Comparison of ENCODE assay signal across 1 cellular context in the genomic region with DNA sequence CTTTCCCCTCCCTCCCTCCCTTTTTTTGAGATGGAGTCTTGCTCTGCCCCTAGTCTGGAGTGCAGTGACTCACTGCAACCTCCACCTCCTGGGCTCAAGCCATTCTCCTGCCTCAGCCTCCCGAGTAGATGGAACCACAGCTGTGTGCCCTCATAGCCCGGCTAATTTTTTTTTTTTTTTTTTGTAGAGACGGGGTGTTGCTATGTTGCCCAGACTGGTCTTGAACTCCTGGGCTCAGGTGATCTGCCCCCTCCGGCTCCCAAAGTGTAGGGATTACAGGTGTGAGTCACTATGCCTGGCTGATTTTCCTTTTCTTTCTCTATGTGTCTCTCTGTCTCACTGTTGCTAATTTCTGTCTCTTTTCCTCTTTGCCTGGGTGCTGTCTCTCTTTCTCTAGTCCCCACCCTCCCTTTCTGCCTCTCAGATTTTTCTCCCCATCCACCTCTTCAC.
TF ChIP-seq lines count a peak whose summit lies in the region.

No MANE protein-coding gene starts in this region.

TF ChIP-seq in HepG2, 621 proteins besides CTCF, POLR2A, EP300 and RAD21 (continued from another document):
- TF ChIP-seq, protein P1, sequence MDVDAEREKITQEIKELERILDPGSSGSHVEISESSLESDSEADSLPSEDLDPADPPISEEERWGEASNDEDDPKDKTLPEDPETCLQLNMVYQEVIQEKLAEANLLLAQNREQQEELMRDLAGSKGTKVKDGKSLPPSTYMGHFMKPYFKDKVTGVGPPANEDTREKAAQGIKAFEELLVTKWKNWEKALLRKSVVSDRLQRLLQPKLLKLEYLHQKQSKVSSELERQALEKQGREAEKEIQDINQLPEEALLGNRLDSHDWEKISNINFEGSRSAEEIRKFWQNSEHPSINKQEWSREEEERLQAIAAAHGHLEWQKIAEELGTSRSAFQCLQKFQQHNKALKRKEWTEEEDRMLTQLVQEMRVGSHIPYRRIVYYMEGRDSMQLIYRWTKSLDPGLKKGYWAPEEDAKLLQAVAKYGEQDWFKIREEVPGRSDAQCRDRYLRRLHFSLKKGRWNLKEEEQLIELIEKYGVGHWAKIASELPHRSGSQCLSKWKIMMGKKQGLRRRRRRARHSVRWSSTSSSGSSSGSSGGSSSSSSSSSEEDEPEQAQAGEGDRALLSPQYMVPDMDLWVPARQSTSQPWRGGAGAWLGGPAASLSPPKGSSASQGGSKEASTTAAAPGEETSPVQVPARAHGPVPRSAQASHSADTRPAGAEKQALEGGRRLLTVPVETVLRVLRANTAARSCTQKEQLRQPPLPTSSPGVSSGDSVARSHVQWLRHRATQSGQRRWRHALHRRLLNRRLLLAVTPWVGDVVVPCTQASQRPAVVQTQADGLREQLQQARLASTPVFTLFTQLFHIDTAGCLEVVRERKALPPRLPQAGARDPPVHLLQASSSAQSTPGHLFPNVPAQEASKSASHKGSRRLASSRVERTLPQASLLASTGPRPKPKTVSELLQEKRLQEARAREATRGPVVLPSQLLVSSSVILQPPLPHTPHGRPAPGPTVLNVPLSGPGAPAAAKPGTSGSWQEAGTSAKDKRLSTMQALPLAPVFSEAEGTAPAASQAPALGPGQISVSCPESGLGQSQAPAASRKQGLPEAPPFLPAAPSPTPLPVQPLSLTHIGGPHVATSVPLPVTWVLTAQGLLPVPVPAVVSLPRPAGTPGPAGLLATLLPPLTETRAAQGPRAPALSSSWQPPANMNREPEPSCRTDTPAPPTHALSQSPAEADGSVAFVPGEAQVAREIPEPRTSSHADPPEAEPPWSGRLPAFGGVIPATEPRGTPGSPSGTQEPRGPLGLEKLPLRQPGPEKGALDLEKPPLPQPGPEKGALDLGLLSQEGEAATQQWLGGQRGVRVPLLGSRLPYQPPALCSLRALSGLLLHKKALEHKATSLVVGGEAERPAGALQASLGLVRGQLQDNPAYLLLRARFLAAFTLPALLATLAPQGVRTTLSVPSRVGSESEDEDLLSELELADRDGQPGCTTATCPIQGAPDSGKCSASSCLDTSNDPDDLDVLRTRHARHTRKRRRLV (CRISPR knock-in tag; IDR thresholded peaks at IDR 0.05): 0 out of 2 replicates have a peak, but pooled peaks have one; percentile 14
- TF ChIP-seq NFRKB (IDR thresholded peaks at IDR 0.05) (no peak), HDAC1 (CRISPR knock-in tag; IDR thresholded peaks at IDR 0.05) (0 out of 2 replicates have a peak, but pooled peaks have one; percentile 11), HOXA3 (CRISPR knock-in tag; IDR thresholded peaks at IDR 0.05) (no peak), KDM3A (CRISPR knock-in tag; IDR thresholded peaks at IDR 0.05; ENCODE audit: low read depth) (no peak), FOXA1 (IDR thresholded peaks at IDR 0.05) (0 out of 2 replicates have a peak, but pooled peaks have one; percentile 10), FOXA1 (CRISPR knock-in tag; IDR thresholded peaks at IDR 0.05) (no peak), ZNF879 (CRISPR knock-in tag; IDR thresholded peaks at IDR 0.05) (0 out of 2 replicates have a peak, but pooled peaks have one; percentile 0), ZNF558 (CRISPR knock-in tag; IDR thresholded peaks at IDR 0.05; ENCODE audit: borderline replicate concordance) (no peak), FOXO1 (CRISPR knock-in tag; IDR thresholded peaks at IDR 0.05) (no peak), ZNF720 (CRISPR knock-in tag; IDR thresholded peaks at IDR 0.05) (no peak), KLF12 (CRISPR knock-in tag; IDR thresholded peaks at IDR 0.05; ENCODE audit: borderline replicate concordance) (no peak), ATF7 (IDR thresholded peaks at IDR 0.05) (no peak), ATF7 (CRISPR knock-in tag; IDR thresholded peaks at IDR 0.05) (no peak), ARHGAP35 (CRISPR knock-in tag; IDR thresholded peaks at IDR 0.05; ENCODE audit: borderline replicate concordance) (no peak), FIP1L1 (IDR thresholded peaks at IDR 0.05; ENCODE audit: borderline replicate concordance, insufficient read depth, low read depth, low read length) (no peak), SP2 (CRISPR knock-in tag; IDR thresholded peaks at IDR 0.05) (0 out of 2 replicates have a peak, but pooled peaks have one; percentile 11), REL (CRISPR knock-in tag; conservative IDR thresholded peaks at IDR 0.05) (0 out of 2 replicates have a peak, but pooled peaks have one; percentile 10), EEA1 (CRISPR knock-in tag; IDR thresholded peaks at IDR 0.05; ENCODE audit: borderline replicate concordance) (no peak), HNF4A (CRISPR knock-in tag; IDR thresholded peaks at IDR 0.05) (no peak), NFE2 (CRISPR knock-in tag; IDR thresholded peaks at IDR 0.05) (no peak), POLR2AphosphoS5 (IDR thresholded peaks at IDR 0.05; ENCODE audit: low read depth, low read length) (no peak), KDM5B (CRISPR knock-in tag; IDR thresholded peaks at IDR 0.05; ENCODE audit: borderline replicate concordance) (no peak), JUNB (CRISPR knock-in tag; IDR thresholded peaks at IDR 0.05; ENCODE audit: borderline replicate concordance) (peak; percentile 51; the same call in 1 of the 2 replicates), TBX2 (CRISPR knock-in tag; IDR thresholded peaks at IDR 0.05; ENCODE audit: borderline replicate concordance) (peak; percentile 26; the same call in 1 of the 2 replicates)
- TF ChIP-seq, protein P2, sequence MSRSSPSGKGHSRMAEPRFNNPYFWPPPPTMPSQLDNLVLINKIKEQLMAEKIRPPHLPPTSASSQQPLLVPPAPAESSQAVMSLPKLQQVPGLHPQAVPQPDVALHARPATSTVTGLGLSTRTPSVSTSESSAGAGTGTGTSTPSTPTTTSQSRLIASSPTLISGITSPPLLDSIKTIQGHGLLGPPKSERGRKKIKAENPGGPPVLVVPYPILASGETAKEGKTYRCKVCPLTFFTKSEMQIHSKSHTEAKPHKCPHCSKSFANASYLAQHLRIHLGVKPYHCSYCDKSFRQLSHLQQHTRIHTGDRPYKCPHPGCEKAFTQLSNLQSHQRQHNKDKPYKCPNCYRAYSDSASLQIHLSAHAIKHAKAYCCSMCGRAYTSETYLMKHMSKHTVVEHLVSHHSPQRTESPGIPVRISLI (CRISPR knock-in tag; IDR thresholded peaks at IDR 0.05; ENCODE audit: borderline replicate concordance): 0 out of 2 replicates have a peak, but pooled peaks have one; percentile 10
- TF ChIP-seq, protein P3, sequence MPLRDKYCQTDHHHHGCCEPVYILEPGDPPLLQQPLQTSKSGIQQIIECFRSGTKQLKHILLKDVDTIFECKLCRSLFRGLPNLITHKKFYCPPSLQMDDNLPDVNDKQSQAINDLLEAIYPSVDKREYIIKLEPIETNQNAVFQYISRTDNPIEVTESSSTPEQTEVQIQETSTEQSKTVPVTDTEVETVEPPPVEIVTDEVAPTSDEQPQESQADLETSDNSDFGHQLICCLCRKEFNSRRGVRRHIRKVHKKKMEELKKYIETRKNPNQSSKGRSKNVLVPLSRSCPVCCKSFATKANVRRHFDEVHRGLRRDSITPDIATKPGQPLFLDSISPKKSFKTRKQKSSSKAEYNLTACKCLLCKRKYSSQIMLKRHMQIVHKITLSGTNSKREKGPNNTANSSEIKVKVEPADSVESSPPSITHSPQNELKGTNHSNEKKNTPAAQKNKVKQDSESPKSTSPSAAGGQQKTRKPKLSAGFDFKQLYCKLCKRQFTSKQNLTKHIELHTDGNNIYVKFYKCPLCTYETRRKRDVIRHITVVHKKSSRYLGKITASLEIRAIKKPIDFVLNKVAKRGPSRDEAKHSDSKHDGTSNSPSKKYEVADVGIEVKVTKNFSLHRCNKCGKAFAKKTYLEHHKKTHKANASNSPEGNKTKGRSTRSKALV (CRISPR knock-in tag; IDR thresholded peaks at IDR 0.05): no peak
- TF ChIP-seq, protein P4, sequence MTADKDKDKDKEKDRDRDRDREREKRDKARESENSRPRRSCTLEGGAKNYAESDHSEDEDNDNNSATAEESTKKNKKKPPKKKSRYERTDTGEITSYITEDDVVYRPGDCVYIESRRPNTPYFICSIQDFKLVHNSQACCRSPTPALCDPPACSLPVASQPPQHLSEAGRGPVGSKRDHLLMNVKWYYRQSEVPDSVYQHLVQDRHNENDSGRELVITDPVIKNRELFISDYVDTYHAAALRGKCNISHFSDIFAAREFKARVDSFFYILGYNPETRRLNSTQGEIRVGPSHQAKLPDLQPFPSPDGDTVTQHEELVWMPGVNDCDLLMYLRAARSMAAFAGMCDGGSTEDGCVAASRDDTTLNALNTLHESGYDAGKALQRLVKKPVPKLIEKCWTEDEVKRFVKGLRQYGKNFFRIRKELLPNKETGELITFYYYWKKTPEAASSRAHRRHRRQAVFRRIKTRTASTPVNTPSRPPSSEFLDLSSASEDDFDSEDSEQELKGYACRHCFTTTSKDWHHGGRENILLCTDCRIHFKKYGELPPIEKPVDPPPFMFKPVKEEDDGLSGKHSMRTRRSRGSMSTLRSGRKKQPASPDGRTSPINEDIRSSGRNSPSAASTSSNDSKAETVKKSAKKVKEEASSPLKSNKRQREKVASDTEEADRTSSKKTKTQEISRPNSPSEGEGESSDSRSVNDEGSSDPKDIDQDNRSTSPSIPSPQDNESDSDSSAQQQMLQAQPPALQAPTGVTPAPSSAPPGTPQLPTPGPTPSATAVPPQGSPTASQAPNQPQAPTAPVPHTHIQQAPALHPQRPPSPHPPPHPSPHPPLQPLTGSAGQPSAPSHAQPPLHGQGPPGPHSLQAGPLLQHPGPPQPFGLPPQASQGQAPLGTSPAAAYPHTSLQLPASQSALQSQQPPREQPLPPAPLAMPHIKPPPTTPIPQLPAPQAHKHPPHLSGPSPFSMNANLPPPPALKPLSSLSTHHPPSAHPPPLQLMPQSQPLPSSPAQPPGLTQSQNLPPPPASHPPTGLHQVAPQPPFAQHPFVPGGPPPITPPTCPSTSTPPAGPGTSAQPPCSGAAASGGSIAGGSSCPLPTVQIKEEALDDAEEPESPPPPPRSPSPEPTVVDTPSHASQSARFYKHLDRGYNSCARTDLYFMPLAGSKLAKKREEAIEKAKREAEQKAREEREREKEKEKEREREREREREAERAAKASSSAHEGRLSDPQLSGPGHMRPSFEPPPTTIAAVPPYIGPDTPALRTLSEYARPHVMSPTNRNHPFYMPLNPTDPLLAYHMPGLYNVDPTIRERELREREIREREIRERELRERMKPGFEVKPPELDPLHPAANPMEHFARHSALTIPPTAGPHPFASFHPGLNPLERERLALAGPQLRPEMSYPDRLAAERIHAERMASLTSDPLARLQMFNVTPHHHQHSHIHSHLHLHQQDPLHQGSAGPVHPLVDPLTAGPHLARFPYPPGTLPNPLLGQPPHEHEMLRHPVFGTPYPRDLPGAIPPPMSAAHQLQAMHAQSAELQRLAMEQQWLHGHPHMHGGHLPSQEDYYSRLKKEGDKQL (CRISPR knock-in tag; IDR thresholded peaks at IDR 0.05; ENCODE audit: low read depth): no peak
- TF ChIP-seq, protein P5, sequence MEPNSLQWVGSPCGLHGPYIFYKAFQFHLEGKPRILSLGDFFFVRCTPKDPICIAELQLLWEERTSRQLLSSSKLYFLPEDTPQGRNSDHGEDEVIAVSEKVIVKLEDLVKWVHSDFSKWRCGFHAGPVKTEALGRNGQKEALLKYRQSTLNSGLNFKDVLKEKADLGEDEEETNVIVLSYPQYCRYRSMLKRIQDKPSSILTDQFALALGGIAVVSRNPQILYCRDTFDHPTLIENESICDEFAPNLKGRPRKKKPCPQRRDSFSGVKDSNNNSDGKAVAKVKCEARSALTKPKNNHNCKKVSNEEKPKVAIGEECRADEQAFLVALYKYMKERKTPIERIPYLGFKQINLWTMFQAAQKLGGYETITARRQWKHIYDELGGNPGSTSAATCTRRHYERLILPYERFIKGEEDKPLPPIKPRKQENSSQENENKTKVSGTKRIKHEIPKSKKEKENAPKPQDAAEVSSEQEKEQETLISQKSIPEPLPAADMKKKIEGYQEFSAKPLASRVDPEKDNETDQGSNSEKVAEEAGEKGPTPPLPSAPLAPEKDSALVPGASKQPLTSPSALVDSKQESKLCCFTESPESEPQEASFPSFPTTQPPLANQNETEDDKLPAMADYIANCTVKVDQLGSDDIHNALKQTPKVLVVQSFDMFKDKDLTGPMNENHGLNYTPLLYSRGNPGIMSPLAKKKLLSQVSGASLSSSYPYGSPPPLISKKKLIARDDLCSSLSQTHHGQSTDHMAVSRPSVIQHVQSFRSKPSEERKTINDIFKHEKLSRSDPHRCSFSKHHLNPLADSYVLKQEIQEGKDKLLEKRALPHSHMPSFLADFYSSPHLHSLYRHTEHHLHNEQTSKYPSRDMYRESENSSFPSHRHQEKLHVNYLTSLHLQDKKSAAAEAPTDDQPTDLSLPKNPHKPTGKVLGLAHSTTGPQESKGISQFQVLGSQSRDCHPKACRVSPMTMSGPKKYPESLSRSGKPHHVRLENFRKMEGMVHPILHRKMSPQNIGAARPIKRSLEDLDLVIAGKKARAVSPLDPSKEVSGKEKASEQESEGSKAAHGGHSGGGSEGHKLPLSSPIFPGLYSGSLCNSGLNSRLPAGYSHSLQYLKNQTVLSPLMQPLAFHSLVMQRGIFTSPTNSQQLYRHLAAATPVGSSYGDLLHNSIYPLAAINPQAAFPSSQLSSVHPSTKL (CRISPR knock-in tag; IDR thresholded peaks at IDR 0.05): no peak
